Comparison of ENCODE assay signal across 8 cellular contexts in genomic region chr1:206784471-206784903, GRCh38. TPM values are rescaled to one million over a fixed set of nuclear protein-coding genes. Genes with fewer than 3 reads are reported as not detected.
DNase-seq lines count a peak whose midpoint lies in the region; ATAC-seq, FAIRE-seq and TF ChIP-seq lines count a peak whose summit lies in the region.

No MANE protein-coding gene starts in this region.

- DNase-seq in activated CD8-positive, alpha-beta memory T cell treated with anti-CD3 and anti-CD28 coated beads, Interleukin-2, amount 50 U/mL, for 24 hours (ENCODE audit: extremely low read depth) = peak; percentile 72
- DNase-seq in stimulated activated CD4-positive, alpha-beta T cell treated with anti-CD3 and anti-CD28 coated beads, Interleukin-2, amount 100 ng/mL, for 24 hours = peak; percentile 90 to 92
- DNase-seq in HuH-7 (ENCODE audit: low spot score) (no peak), AML-193 (lab: John Stamatoyannopoulos, UW) (no peak), HFFc6 (no peak), D721Med (ENCODE audit: insufficient read length, low spot score) (no peak)

- H3K36me3 Mint-ChIP-seq in HFFc6 (ENCODE audit: low read depth) = no peaks in the 10 kb centered on the region

- no peaks in the 10 kb centered on the region; the same call in 1 of the 2 replicates for H3K4me1 Mint-ChIP-seq in HFFc6 (ENCODE audit: low read depth)

- peaks cover 4% of the 10 kb centered on the region for H3K27me3 Mint-ChIP-seq in HFFc6 (ENCODE audit: insufficient read depth)

- peak; percentile 63 for ATAC-seq in GM19035 (IDR thresholded peaks at IDR 0.05; ENCODE audit: unreplicated experiment)
- ATAC-seq in HG03108 (IDR thresholded peaks at IDR 0.05; ENCODE audit: unreplicated experiment) = peak; percentile 52

- H3K27ac Mint-ChIP-seq in HFFc6 = no peak overlapping the region

- no peak overlapping the region for H3K4me3 Mint-ChIP-seq in HFFc6

- no peaks in the 10 kb centered on the region for H3K9me3 Mint-ChIP-seq in HFFc6

- no peak for TF ChIP-seq CTCF in HFFc6 (IDR thresholded peaks at IDR 0.05)
- no peak for TF ChIP-seq CTCF in D721Med (IDR thresholded peaks at IDR 0.05; ENCODE audit: insufficient read depth, missing control alignments)

- no peak for FAIRE-seq in D721Med (lab: Jason Lieb, UNC)

RNA-seq across cellular contexts. Expression of gene IL10, which starts 12.2 kb away (rescaled TPM):
- not detected for total RNA-seq in HFFc6 (2021; fragmentation: NEBNext Ultra II Directional; extraction: Animal tissue kit (Norgen Biotek cat#: 25700))

RNA-seq across cellular contexts. Expression of gene IL19, which starts 13.9 kb away (rescaled TPM):
- total RNA-seq in HFFc6 (2021; fragmentation: NEBNext Ultra II Directional; extraction: Animal tissue kit (Norgen Biotek cat#: 25700)) = not detected

Comparison
In these comparisons a context has a peak if more than half of its experiments do, and no peak if none do; other contexts are left out.
1. DNase-seq: peak in activated CD8-positive, alpha-beta memory T cell treated with anti-CD3 and anti-CD28 coated beads, Interleukin-2, amount 50 U/mL, for 24 hours (single experiment) and stimulated activated CD4-positive, alpha-beta T cell treated with anti-CD3 and anti-CD28 coated beads, Interleukin-2, amount 100 ng/mL, for 24 hours (2 of 2); none in HuH-7 (single experiment), AML-193 (0 of 2), HFFc6 (single experiment) and D721Med (single experiment).